Comparison of ENCODE assay signal across 8 cellular contexts in the genomic region with DNA sequence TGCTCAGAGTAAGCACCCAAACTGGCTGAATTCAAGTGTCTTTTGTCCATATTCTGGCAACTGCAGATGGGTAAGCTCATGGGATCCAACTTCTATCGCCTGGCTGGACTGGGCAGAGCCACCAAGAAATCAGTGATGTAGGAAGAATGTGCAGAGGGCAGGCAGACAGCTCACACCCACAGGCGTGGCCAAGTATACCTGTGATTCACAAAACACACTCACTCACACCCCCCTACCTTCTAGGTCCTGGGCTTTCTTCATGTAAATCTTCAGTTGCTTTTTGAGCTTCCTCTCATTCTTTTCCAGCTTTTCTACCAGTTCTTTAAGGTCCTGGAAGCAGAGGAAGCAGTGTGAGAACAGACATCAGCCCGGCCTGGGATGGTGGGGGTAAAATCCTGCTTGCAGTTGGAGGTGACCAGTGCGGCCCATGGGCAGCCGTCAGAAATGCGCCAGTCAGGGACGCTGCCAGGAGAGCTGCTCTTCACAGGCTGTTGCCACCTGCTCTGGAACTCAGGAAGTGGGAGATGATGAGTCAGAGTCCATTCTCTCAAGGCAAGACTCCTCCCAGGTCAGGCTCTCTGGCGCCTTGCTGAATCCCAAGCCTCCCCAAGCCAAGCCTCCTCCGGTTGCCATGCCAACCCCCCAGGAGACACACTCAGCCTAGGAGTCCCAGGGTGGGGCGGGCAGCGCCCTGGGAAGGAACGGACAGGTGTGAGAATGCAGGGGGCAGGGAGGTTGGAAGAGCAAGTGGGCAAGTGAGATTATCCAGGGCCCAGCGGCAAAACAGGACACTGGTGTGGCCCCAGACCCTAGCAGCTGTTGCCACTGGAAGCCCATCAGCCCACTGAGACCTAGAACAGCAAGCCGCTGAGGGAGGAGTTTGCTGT. TPM values are rescaled to one million over a fixed set of nuclear protein-coding genes. Genes with fewer than 3 reads are reported as not detected.
DNase-seq lines count a peak whose midpoint lies in the region; ATAC-seq, FAIRE-seq and TF ChIP-seq lines count a peak whose summit lies in the region.

No MANE protein-coding gene starts in this region.

- H3K9me3 Mint-ChIP-seq in GM23338 = no peaks in the 10 kb centered on the region

- FAIRE-seq in endothelial cell of umbilical vein (lab: Jason Lieb, UNC) = peak; percentile 84

- H3K4me3 Mint-ChIP-seq in GM23338 = no peak overlapping the region

- no peaks in the 10 kb centered on the region for H3K4me1 ChIP-seq in GM23338 (ENCODE audit: insufficient read depth)
- H3K4me1 ChIP-seq in endothelial cell of umbilical vein (ENCODE audit: control insufficient read depth, extremely low read depth, insufficient read depth, low read length) = peaks cover 13% of the 10 kb centered on the region

- H3K27me3 ChIP-seq in GM23338 (ENCODE audit: insufficient read depth) = no peaks in the 10 kb centered on the region
- no peaks in the 10 kb centered on the region for H3K27me3 ChIP-seq in endothelial cell of umbilical vein (ENCODE audit: control insufficient read depth in 2 of 2, insufficient read depth in 2 of 2, low read length in 2 of 2)

- dilution Hi-C loops in endothelial cell of umbilical vein (cut with MboI; ENCODE audit: extremely low pct_ligation_motif_present, low sequenced_read_pairs) = loop anchor here (25.0 kb wide), 1 partner anchor 337 kb away; no protein-coding TSS in a partner anchor

- H3K4me1 Mint-ChIP-seq in GM23338 = peaks cover 33% of the 10 kb centered on the region

- no peak overlapping the region for H3K9ac ChIP-seq in endothelial cell of umbilical vein (replicated peaks; ENCODE audit: extremely low read depth, insufficient read depth, low read length)

- CTCF ChIA-PET in endothelial cell of umbilical vein (lab: Charles Lee) = interaction anchor here (0.6 to 5.6 kb wide), 6 partner anchors 10 to 1257 kb away, joined by 3 to 38 read pairs (median 3); no protein-coding TSS in a partner anchor

- H3K9me3 ChIP-seq in endothelial cell of umbilical vein (replicated peaks; ENCODE audit: control insufficient read depth, insufficient read depth, low read length) = no peaks in the 10 kb centered on the region

- no peak for TF ChIP-seq CTCF in GM23338 (conservative IDR thresholded peaks at IDR 0.05; ENCODE audit: low read depth in 2 of 2)
- no peak for TF ChIP-seq CTCF in endothelial cell of umbilical vein (IDR thresholded peaks at IDR 0.05; ENCODE audit: extremely low read depth in 1 of 2, insufficient read depth in 1 of 2, low read depth in 1 of 2, low read length in 2 of 2)
- TF ChIP-seq CTCF in omental fat pad (IDR thresholded peaks at IDR 0.05) = no peak
- TF ChIP-seq CTCF in GM13977 (IDR thresholded peaks at IDR 0.05; ENCODE audit: extremely low read depth, insufficient read depth, missing control alignments) = no peak

- ATAC-seq in GM23338 (peak; percentile 86), omental fat pad (ENCODE audit: low FRiP score) (peak; percentile 93)

- H3K27ac ChIP-seq in GM23338 (ENCODE audit: low read depth) (no peak overlapping the region), endothelial cell of umbilical vein (ENCODE audit: insufficient read depth, low read depth, low read length) (no peak overlapping the region)

- TF ChIP-seq POLR2A in endothelial cell of umbilical vein (IDR thresholded peaks at IDR 0.05; ENCODE audit: low read depth, low read length) = no peak

- DNase-seq in GM23338 (ENCODE audit: low spot score) = peak; percentile 70
- DNase-seq in NCI-H345 (lab: John Stamatoyannopoulos, UW) = peak; percentile 88
- DNase-seq in endothelial cell of umbilical vein (ENCODE audit: low read depth, low spot score) = peak; percentile 80
- DNase-seq in omental fat pad (ENCODE audit: low spot score) = peak; percentile 42
- DNase-seq in T-helper 1 cell = no peak
- no peak for DNase-seq in GM13977 (ENCODE audit: low spot score)
- DNase-seq in NK-92 (lab: John Stamatoyannopoulos, UW; ENCODE audit: unreplicated experiment) = no peak
- DNase-seq in activated CD4-positive, alpha-beta T cell treated with anti-CD3 and anti-CD28 coated beads for 4 hours = no peak

- no peaks in the 10 kb centered on the region; the same call in 2 of the 3 replicates for H3K36me3 Mint-ChIP-seq in GM23338 (ENCODE audit: low read depth)

- H3K27me3 Mint-ChIP-seq in GM23338 (ENCODE audit: insufficient read depth, low read depth, poor library complexity) = peaks cover 8% of the 10 kb centered on the region

- no peaks in the 10 kb centered on the region for H3K9me2 ChIP-seq in GM23338 (ENCODE audit: insufficient read depth)

- no peak overlapping the region for H2AFZ ChIP-seq in GM23338
- H2AFZ ChIP-seq in endothelial cell of umbilical vein (ENCODE audit: low read depth, low read length) = peak overlapping the region; percentile 1

- H3K9me1 ChIP-seq in endothelial cell of umbilical vein (replicated peaks; ENCODE audit: control insufficient read depth, extremely low read depth, insufficient read depth, low read length) = no peaks in the 10 kb centered on the region

- in situ Hi-C loops in GM13977 (cut with MboI; ENCODE audit: low pct_unique_long_range_greater_than_20kb, low sequenced_read_pairs, unreplicated experiment) = loop anchor here (10.0 kb wide), 1 partner anchor 345 kb away; no protein-coding TSS in a partner anchor

- no TSS peak for BruUV-seq in endothelial cell of umbilical vein (replicated peaks; lab: Mats Ljungman, UMichigan)

- H3K4me3 ChIP-seq in GM23338 (no peak overlapping the region), endothelial cell of umbilical vein (replicated peaks in 1 of 3; ENCODE audit: insufficient read depth in 1 of 3, low read depth in 1 of 3, low read length in 3 of 3) (no peak overlapping the region)

- H3K4me2 ChIP-seq in GM23338 (no peak overlapping the region), endothelial cell of umbilical vein (ENCODE audit: insufficient read depth, low read length) (no peak overlapping the region)

- intact Hi-C loops in endothelial cell of umbilical vein (cut with micrococcal nuclease) = loop anchor here (1.0 kb wide), 1 partner anchor 36 kb away; a partner anchor contains a TSS

- no peak overlapping the region for H3K27ac Mint-ChIP-seq in GM23338

- POLR2A ChIA-PET in endothelial cell of umbilical vein (lab: Charles Lee) = no interaction called here

- H3K79me2 ChIP-seq in GM23338 (replicated peaks; ENCODE audit: insufficient read depth) = no peaks in the 10 kb centered on the region
- H3K79me2 ChIP-seq in endothelial cell of umbilical vein (ENCODE audit: control insufficient read depth, insufficient read depth, low read length) = no peaks in the 10 kb centered on the region

- no peaks in the 10 kb centered on the region for H3F3A ChIP-seq in GM23338 (replicated peaks; ENCODE audit: low read depth)

- no peaks in the 10 kb centered on the region for H4K20me1 ChIP-seq in GM23338 (replicated peaks; ENCODE audit: insufficient read depth)
- no peaks in the 10 kb centered on the region for H4K20me1 ChIP-seq in endothelial cell of umbilical vein (replicated peaks; ENCODE audit: control insufficient read depth, extremely low read depth, insufficient read depth, low read length)

- H3K36me3 ChIP-seq in GM23338 (ENCODE audit: insufficient read depth) = no peaks in the 10 kb centered on the region
- H3K36me3 ChIP-seq in endothelial cell of umbilical vein (ENCODE audit: control insufficient read depth in 2 of 2, extremely low read depth in 1 of 2, insufficient read depth in 2 of 2, low read length in 2 of 2) = no peaks in the 10 kb centered on the region

TF ChIP-seq in endothelial cell of umbilical vein, 7 proteins besides CTCF, POLR2A, EP300 and RAD21:
- TF ChIP-seq FOS (IDR thresholded peaks at IDR 0.05; ENCODE audit: borderline replicate concordance, insufficient read depth, low read length) (peak; percentile 70), JUN (IDR thresholded peaks at IDR 0.05; ENCODE audit: borderline replicate concordance, insufficient read depth, insufficient read length, low read depth) (peak; percentile 66), POLR2AphosphoS5 (IDR thresholded peaks at IDR 0.05; ENCODE audit: insufficient read depth, low read depth, low read length) (peak; percentile 30), GATA2 (IDR thresholded peaks at IDR 0.05; ENCODE audit: insufficient read depth, insufficient read length, low read depth, low read length) (no peak)

RNA-seq across cellular contexts. Expression of a gene that starts 36.2 kb away (rescaled TPM):
- 123 and 126 TPM in 2 replicates for total RNA-seq in GM23338 (2014; rRNA removed; shearing (Covaris generic))
- 83.8 and 91.1 TPM in 2 replicates for polyA plus RNA-seq in GM23338 (2016; fragmentation: Nextera tagmentation; extraction: Ambion mirVana)
- 44.4 and 44.9 TPM in 2 replicates for total RNA-seq in endothelial cell of umbilical vein
- 14.6 and 18.6 TPM in 2 replicates for polyA plus RNA-seq in endothelial cell of umbilical vein
- 21.1 and 22.3 TPM in 2 replicates for polyA plus RNA-seq in endothelial cell of umbilical vein (2011; cell fraction: cytosol; rRNA removed)
- polyA plus RNA-seq in endothelial cell of umbilical vein (2011; cell fraction: nucleus; rRNA removed) = 14.8 and 15.8 TPM in 2 replicates
- 45.8 and 60.4 TPM in 2 replicates for polyA plus RNA-seq in endothelial cell of umbilical vein (2012)
- 22.2 and 25.6 TPM in 2 replicates for polyA minus RNA-seq in endothelial cell of umbilical vein
- polyA minus RNA-seq in endothelial cell of umbilical vein (2011; cell fraction: cytosol; rRNA and poly(A)+ RNA removed) = 18.2 TPM
- polyA minus RNA-seq in endothelial cell of umbilical vein (2011; cell fraction: nucleus; rRNA and poly(A)+ RNA removed) = 6.9 and 7.7 TPM in 2 replicates
- 100 to 1,000 TPM in 2 of 4 donors, 10 to 100 TPM in 2; 86.4 to 167 (median 112) TPM for total RNA-seq in omental fat pad

Comparison
In these comparisons a context has a peak if more than half of its experiments do, and no peak if none do; other contexts are left out.
1. DNase-seq: peak in GM23338 (single experiment), NCI-H345 (single experiment), endothelial cell of umbilical vein (single experiment) and omental fat pad (single experiment); none in T-helper 1 cell (0 of 5), GM13977 (single experiment), NK-92 (single experiment) and activated CD4-positive, alpha-beta T cell treated with anti-CD3 and anti-CD28 coated beads for 4 hours (0 of 2).